Comparison of ENCODE assay signal across 27 cellular contexts in the genomic region with DNA sequence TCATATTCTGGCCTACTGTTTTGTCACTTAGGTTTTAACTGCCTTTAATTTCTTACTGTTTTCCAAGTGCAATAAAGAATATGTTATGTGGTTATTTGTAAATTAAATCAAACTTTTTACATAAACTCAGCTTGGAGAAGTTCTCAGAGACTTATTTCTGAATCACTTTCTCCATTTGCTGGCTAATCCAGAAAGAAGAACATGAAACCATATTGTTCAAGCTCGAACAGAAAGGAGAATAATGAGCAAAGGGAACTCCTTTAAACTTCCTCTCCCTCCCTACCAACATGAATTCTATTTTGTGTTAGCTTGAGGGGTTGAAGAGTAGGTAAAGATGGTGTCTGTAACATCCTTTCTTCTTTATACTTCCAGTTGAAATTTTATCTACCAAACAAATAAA. TPM values are rescaled to one million over a fixed set of nuclear protein-coding genes. Genes with fewer than 3 reads are reported as not detected.
DNase-seq lines count a peak whose midpoint lies in the region; ATAC-seq and TF ChIP-seq lines count a peak whose summit lies in the region.
"Had no signal": no experiment of that assay in that cellular context is flagged by ENCODE, and none has a peak within 500 bp of the region (broad histone marks: within the 10 kb centered on the region; RNA-seq: fewer than 3 reads in every experiment).

No MANE protein-coding gene starts in this region.

- H3K27ac Mint-ChIP-seq in dendritic cell treated with granulocyte-macrophage colony-stimulating factor and Interleukin-4, amounts not matched to agents 40 ng/mL and 50 ng/mL, for 4 days: peak overlapping the region; percentile 17
- H3K27ac Mint-ChIP-seq: CD4-positive, alpha-beta T cell had no signal

- DNase-seq in SIG-M5 treated with dmso at 0.1 percent for 504 hours (lab: John Stamatoyannopoulos, UW; ENCODE audit: unreplicated experiment): peak; percentile 44
- DNase-seq in SIG-M5 (lab: John Stamatoyannopoulos, UW): no peak
- peak; percentile 77 for DNase-seq in NOMO-1 treated with DMSO at 0.1 percent for 48 hours (lab: John Stamatoyannopoulos, UW; ENCODE audit: unreplicated experiment)
- DNase-seq in osteoblast (ENCODE audit: insufficient read length, low spot score, missing footprints): peak; percentile 18
- DNase-seq in activated CD8-positive, alpha-beta memory T cell treated with anti-CD3 and anti-CD28 coated beads for 24 hours: no peak
- no peak for DNase-seq in ecto neural progenitor cell (ENCODE audit: low spot score)
- DNase-seq: 8988T; CD4-positive, alpha-beta T cell; COR-L47; DMS79; EL; GDM1; IMR-90; KG1; MG63; NCI-H1105; NCI-H146; NCI-H2029; NCI-H446; NCI-H524 treated with DMSO at 0.1 percent for 48 hours; NCI-H774; NK-92 treated with Interleukin-12 subunit alpha and Interleukin-12 subunit beta, amount 100 ng/mL, for 24 hours; PC-3 had no signal

- no peak for ATAC-seq in HG03460 (IDR thresholded peaks at IDR 0.05; ENCODE audit: unreplicated experiment)
- ATAC-seq: GM12878, HCT116, PC-3 had no signal

- no peak overlapping the region for H3K4me3 ChIP-seq in osteoblast (ENCODE audit: insufficient read depth, low read length)
- H3K4me3 ChIP-seq: GM12878, MG63 had no signal

- H3K36me3 ChIP-seq in osteoblast (ENCODE audit: insufficient read depth, low read length): peaks cover 3% of the 10 kb centered on the region

- intact Hi-C loops in dendritic cell treated with granulocyte-macrophage colony-stimulating factor and Interleukin-4, amounts not matched to agents 40 ng/mL and 50 ng/mL, for 4 days (cut with micrococcal nuclease): no loop called here

- no peaks in the 10 kb centered on the region for H3K27me3 Mint-ChIP-seq in dendritic cell treated with granulocyte-macrophage colony-stimulating factor and Interleukin-4, amounts not matched to agents 40 ng/mL and 50 ng/mL, for 4 days

- no peak overlapping the region for H3K27ac ChIP-seq in osteoblast (ENCODE audit: low read depth, low read length)

- no peaks in the 10 kb centered on the region for H4K20me1 ChIP-seq in osteoblast (ENCODE audit: insufficient read depth, low read length)

- peaks cover 19% of the 10 kb centered on the region for H3K36me3 Mint-ChIP-seq in dendritic cell treated with granulocyte-macrophage colony-stimulating factor and Interleukin-4, amounts not matched to agents 40 ng/mL and 50 ng/mL, for 4 days (ENCODE audit: low read depth)

- H3K9me3 ChIP-seq in osteoblast (ENCODE audit: low read depth, low read length): no peaks in the 10 kb centered on the region
- H3K9me3 ChIP-seq: MG63 had no signal

- no peaks in the 10 kb centered on the region for H3K9me3 Mint-ChIP-seq in dendritic cell treated with granulocyte-macrophage colony-stimulating factor and Interleukin-4, amounts not matched to agents 40 ng/mL and 50 ng/mL, for 4 days
- H3K9me3 Mint-ChIP-seq: CD4-positive, alpha-beta T cell had no signal

- H2AFZ ChIP-seq in osteoblast (ENCODE audit: low read length): no peak overlapping the region

- H3K4me1 ChIP-seq in osteoblast (ENCODE audit: insufficient read depth, low read length): peaks cover 3% of the 10 kb centered on the region

- peaks cover 42% of the 10 kb centered on the region for H3K4me1 Mint-ChIP-seq in dendritic cell treated with granulocyte-macrophage colony-stimulating factor and Interleukin-4, amounts not matched to agents 40 ng/mL and 50 ng/mL, for 4 days (ENCODE audit: low read depth)

- no peak for TF ChIP-seq CTCF in osteoblast (IDR thresholded peaks at IDR 0.05; ENCODE audit: extremely low read depth, low read depth, low read length)

- H3K27me3 ChIP-seq in osteoblast (ENCODE audit: insufficient read depth, low read length): no peaks in the 10 kb centered on the region
- H3K27me3 ChIP-seq: MG63 had no signal

- no peaks in the 10 kb centered on the region for H3K79me2 ChIP-seq in osteoblast (ENCODE audit: insufficient read depth, low read length)

- no peak overlapping the region for H3K4me3 Mint-ChIP-seq in dendritic cell treated with granulocyte-macrophage colony-stimulating factor and Interleukin-4, amounts not matched to agents 40 ng/mL and 50 ng/mL, for 4 days
- H3K4me3 Mint-ChIP-seq: CD4-positive, alpha-beta T cell had no signal

- H3K4me2 ChIP-seq in osteoblast (ENCODE audit: insufficient read depth, low read length): no peak overlapping the region

RNA-seq across cellular contexts. Expression of a gene that starts 52.3 kb away (rescaled TPM):
- 2.2 and 2.4 TPM in 2 replicates for total RNA-seq in osteoblast

Comparison
In these comparisons a context has a peak if more than half of its experiments do, and no peak if none do; other contexts are left out.
1. DNase-seq: peak in SIG-M5 treated with dmso at 0.1 percent for 504 hours (single experiment), NOMO-1 treated with DMSO at 0.1 percent for 48 hours (single experiment) and osteoblast (single experiment); none in SIG-M5 (single experiment), activated CD8-positive, alpha-beta memory T cell treated with anti-CD3 and anti-CD28 coated beads for 24 hours (single experiment) and ecto neural progenitor cell (single experiment).